Comparison of ENCODE assay signal across 10 cellular contexts in genomic region chr16:19523184-19523558, GRCh38. TPM values are rescaled to one million over a fixed set of nuclear protein-coding genes. Genes with fewer than 3 reads are reported as not detected.
DNase-seq lines count a peak whose midpoint lies in the region; ATAC-seq and TF ChIP-seq lines count a peak whose summit lies in the region.
"Had no signal": no experiment of that assay in that cellular context is flagged by ENCODE, and none has a peak within 500 bp of the region (broad histone marks: within the 10 kb centered on the region; RNA-seq: fewer than 3 reads in every experiment).

No MANE protein-coding gene starts in this region.

- H3K9me3 Mint-ChIP-seq in CD4-positive, CD25-positive, alpha-beta regulatory T cell: no peaks in the 10 kb centered on the region
- no peaks in the 10 kb centered on the region for H3K9me3 Mint-ChIP-seq in central memory CD8-positive, alpha-beta T cell
- H3K9me3 Mint-ChIP-seq: stimulated activated memory B cell treated with anti-CD40 and anti-IgM and Interleukin-4, amounts not matched to agents 10 μg/mL and 1 μg/mL and 100 μg/mL, for 72 hours had no signal

- peaks cover 3% of the 10 kb centered on the region for H3K36me3 ChIP-seq in CD4-positive, CD25-positive, alpha-beta regulatory T cell (ENCODE audit: control insufficient read depth, insufficient read depth, low read length)
- H3K36me3 ChIP-seq in neutrophil (peaks cover 6% of the 10 kb centered on the region), body of pancreas (replicated peaks in 1 of 2; ENCODE audit: insufficient read depth in 1 of 2, low read depth in 2 of 2) (no peaks in the 10 kb centered on the region), thyroid gland (peaks cover 0 to 3% of the 10 kb centered on the region in 2 donors)

- intact Hi-C loops in body of pancreas (cut with DNase I): no loop called here
- intact Hi-C loops in thyroid gland (cut with DNase I): loop anchor here (5.0 kb wide), 1 partner anchor 34 kb away; the partner anchor contains the start of gene VPS35L

- peak overlapping the region; percentile 56 to 98 (median 96) for H3K4me3 Mint-ChIP-seq in CD4-positive, CD25-positive, alpha-beta regulatory T cell
- H3K4me3 Mint-ChIP-seq in central memory CD8-positive, alpha-beta T cell: no peak overlapping the region

- 54 to 59% methylated on average over 18 of the region's 18 CpGs for WGBS in body of pancreas, 2 donors
- WGBS in thyroid gland, 2 donors: 71 to 73% methylated on average over 18 of the region's 18 CpGs

- peak overlapping the region in 1 of 3 donors; percentile 92 for H3K27ac Mint-ChIP-seq in CD4-positive, CD25-positive, alpha-beta regulatory T cell
- H3K27ac Mint-ChIP-seq in central memory CD8-positive, alpha-beta T cell (ENCODE audit: low read depth): peak overlapping the region; percentile 95

- peak overlapping the region; percentile 70 for H3K27ac ChIP-seq in CD4-positive, CD25-positive, alpha-beta regulatory T cell (ENCODE audit: insufficient read depth, low read length, poor library complexity, severe bottlenecking)
- H3K27ac ChIP-seq in HL-60 (replicated peaks) (peak overlapping the region; percentile 89), neutrophil (peak overlapping the region; percentile 62), body of pancreas (no peak overlapping the region), thyroid gland (no peak overlapping the region)

- H3K9me3 ChIP-seq in CD4-positive, CD25-positive, alpha-beta regulatory T cell (ENCODE audit: control insufficient read depth in 2 of 2, low read length in 2 of 2): no peaks in the 10 kb centered on the region
- H3K9me3 ChIP-seq in neutrophil (no peaks in the 10 kb centered on the region), body of pancreas (no peaks in the 10 kb centered on the region), thyroid gland (no peaks in the 10 kb centered on the region)

- H3K4me3 ChIP-seq in CD4-positive, CD25-positive, alpha-beta regulatory T cell (ENCODE audit: low read depth, low read length): no peak overlapping the region
- H3K4me3 ChIP-seq in HL-60 (replicated peaks; ENCODE audit: insufficient read depth, low read length): no peak overlapping the region
- H3K4me3 ChIP-seq in neutrophil (ENCODE audit: low read depth in 1 of 2, low read length in 1 of 2): peak overlapping the region; percentile 71 to 96
- no peak overlapping the region for H3K4me3 ChIP-seq in body of pancreas
- no peak overlapping the region for H3K4me3 ChIP-seq in thyroid gland (replicated peaks in 1 of 3)

- peaks cover 53% of the 10 kb centered on the region for H3K4me1 ChIP-seq in CD4-positive, CD25-positive, alpha-beta regulatory T cell (ENCODE audit: control insufficient read depth, insufficient read depth, low read length, poor library complexity, severe bottlenecking)
- H3K4me1 ChIP-seq in neutrophil (ENCODE audit: control insufficient read depth in 1 of 2, insufficient read depth in 1 of 2, low read depth in 1 of 2, low read length in 1 of 2): peaks cover 53 to 59% of the 10 kb centered on the region in 2 experiments
- H3K4me1 ChIP-seq in body of pancreas: peaks cover 37% of the 10 kb centered on the region
- peaks cover 24 to 36% of the 10 kb centered on the region in 2 donors for H3K4me1 ChIP-seq in thyroid gland

- TF ChIP-seq POLR2A in body of pancreas (IDR thresholded peaks at IDR 0.05) (no peak), thyroid gland (IDR thresholded peaks at IDR 0.05) (no peak)

- no peaks in the 10 kb centered on the region for H3K27me3 ChIP-seq in CD4-positive, CD25-positive, alpha-beta regulatory T cell (ENCODE audit: control insufficient read depth, insufficient read depth, low read length)
- no peaks in the 10 kb centered on the region for H3K27me3 ChIP-seq in HL-60 (ENCODE audit: insufficient read depth, poor library complexity, severe bottlenecking)
- no peaks in the 10 kb centered on the region for H3K27me3 ChIP-seq in neutrophil
- no peaks in the 10 kb centered on the region for H3K27me3 ChIP-seq in body of pancreas
- no peaks in the 10 kb centered on the region for H3K27me3 ChIP-seq in thyroid gland
- H3K27me3 ChIP-seq: cardiac muscle cell had no signal

- no peak for ATAC-seq in CD4-positive, CD25-positive, alpha-beta regulatory T cell (ENCODE audit: low read depth in 2 of 2)
- ATAC-seq in central memory CD8-positive, alpha-beta T cell (replicated peaks; ENCODE audit: extremely low read depth, poor library complexity, severe bottlenecking): no peak
- no peak for ATAC-seq in GM21515 (IDR thresholded peaks at IDR 0.05; ENCODE audit: unreplicated experiment)
- no peak for ATAC-seq in body of pancreas
- no peak for ATAC-seq in GM19455 (IDR thresholded peaks at IDR 0.05; ENCODE audit: unreplicated experiment)

- H3K4me1 Mint-ChIP-seq in CD4-positive, CD25-positive, alpha-beta regulatory T cell: peaks cover 25 to 69% (median 36%) of the 10 kb centered on the region in 4 donors
- H3K4me1 Mint-ChIP-seq in central memory CD8-positive, alpha-beta T cell: peaks cover 60% of the 10 kb centered on the region

- no peaks in the 10 kb centered on the region for H3K27me3 Mint-ChIP-seq in CD4-positive, CD25-positive, alpha-beta regulatory T cell
- H3K27me3 Mint-ChIP-seq in central memory CD8-positive, alpha-beta T cell: no peaks in the 10 kb centered on the region
- H3K27me3 Mint-ChIP-seq: stimulated activated memory B cell treated with anti-CD40 and anti-IgM and Interleukin-4, amounts not matched to agents 10 μg/mL and 1 μg/mL and 100 μg/mL, for 72 hours had no signal

- H3K36me3 Mint-ChIP-seq in CD4-positive, CD25-positive, alpha-beta regulatory T cell: peaks cover 8% of the 10 kb centered on the region
- H3K36me3 Mint-ChIP-seq in central memory CD8-positive, alpha-beta T cell (ENCODE audit: insufficient read depth): peaks cover 11% of the 10 kb centered on the region

- TF ChIP-seq CTCF in HL-60 (IDR thresholded peaks at IDR 0.05; ENCODE audit: insufficient read depth, low read length) (no peak), neutrophil (IDR thresholded peaks at IDR 0.05) (no peak), body of pancreas (IDR thresholded peaks at IDR 0.05) (no peak), thyroid gland (IDR thresholded peaks at IDR 0.05) (no peak)

- no peak for DNase-seq in CD4-positive, CD25-positive, alpha-beta regulatory T cell
- DNase-seq in HL-60 (ENCODE audit: low read depth in 1 of 2, low spot score in 1 of 2): no peak
- no peak for DNase-seq in central memory CD8-positive, alpha-beta T cell (ENCODE audit: low spot score in 2 of 2)
- no peak for DNase-seq in body of pancreas
- no peak for DNase-seq in thyroid gland

RNA-seq across cellular contexts. Expression of gene CCP110, which starts 0.6 kb away (rescaled TPM):
- 13.0 TPM for total RNA-seq in CD4-positive, CD25-positive, alpha-beta regulatory T cell
- polyA plus RNA-seq in CD4-positive, CD25-positive, alpha-beta regulatory T cell: 1 to 10 TPM; 7.1 to 9.9 (median 9.3) TPM
- 10 to 100 TPM in 1 of 2 donors, 1 to 10 TPM in 1; 9.6 to 16.2 TPM for total RNA-seq in body of pancreas
- total RNA-seq in thyroid gland: 10 to 100 TPM; 19.5 to 27.8 (median 24.0) TPM

RNA-seq across cellular contexts. Expression of gene GDE1, which starts 1.3 kb away (rescaled TPM):
- 22.8 TPM for total RNA-seq in CD4-positive, CD25-positive, alpha-beta regulatory T cell
- polyA plus RNA-seq in CD4-positive, CD25-positive, alpha-beta regulatory T cell: 10 to 100 TPM; 35.1 to 43.6 (median 41.5) TPM
- total RNA-seq in body of pancreas: 10 to 100 TPM; 29.7 to 30.6 TPM
- 10 to 100 TPM; 57.3 to 80.9 (median 68.8) TPM for total RNA-seq in thyroid gland

RNA-seq across cellular contexts. Expression of gene VPS35L, which starts 32.3 kb away (rescaled TPM):
- 34.2 TPM for total RNA-seq in CD4-positive, CD25-positive, alpha-beta regulatory T cell
- 10 to 100 TPM; 29.9 to 34.6 (median 33.5) TPM for polyA plus RNA-seq in CD4-positive, CD25-positive, alpha-beta regulatory T cell
- total RNA-seq in body of pancreas (10 to 100 TPM; 25.4 to 31.6 TPM), thyroid gland (10 to 100 TPM; 64.9 to 74.3 (median 68.8) TPM)

Comparison
In these comparisons a context has a peak if more than half of its experiments do, and no peak if none do; other contexts are left out.
1. H3K27ac ChIP-seq: peak in CD4-positive, CD25-positive, alpha-beta regulatory T cell (single experiment), HL-60 (single experiment) and neutrophil (single experiment); none in body of pancreas (0 of 4) and thyroid gland (0 of 3).
2. H3K4me3 ChIP-seq: peak in neutrophil (2 of 2); none in CD4-positive, CD25-positive, alpha-beta regulatory T cell (single experiment), HL-60 (single experiment), body of pancreas (0 of 2) and thyroid gland (0 of 3).